Comparison of ENCODE assay signal across 10 cellular contexts in genomic region chr1:98049370-98050115, GRCh38.
DNase-seq lines count a peak whose midpoint lies in the region; ATAC-seq and TF ChIP-seq lines count a peak whose summit lies in the region.
"Had no signal": no experiment of that assay in that cellular context is flagged by ENCODE, and none has a peak within 500 bp of the region (broad histone marks: within the 10 kb centered on the region; RNA-seq: fewer than 3 reads in every experiment).

No MANE protein-coding gene starts in this region.

- peaks cover 43% of the 10 kb centered on the region for H3K4me1 Mint-ChIP-seq in activated CD8-positive, alpha-beta memory T cell treated with anti-CD3 and anti-CD28 coated beads, Interleukin-2, amount 10 ng/mL, durations not matched to agents 7 days and 5 days

- H3K9me3 Mint-ChIP-seq in activated CD8-positive, alpha-beta memory T cell treated with anti-CD3 and anti-CD28 coated beads, Interleukin-2, amount 10 ng/mL, durations not matched to agents 7 days and 5 days (ENCODE audit: low read depth) = no peaks in the 10 kb centered on the region

- H3K27me3 ChIP-seq in Panc1 (ENCODE audit: control insufficient read depth, insufficient read depth, low read length) = no peaks in the 10 kb centered on the region
- H3K27me3 ChIP-seq: SJSA1 had no signal

- in situ Hi-C loops in Panc1 (cut with HindIII; ENCODE audit: low pct_unique_long_range_greater_than_20kb, low sequenced_read_pairs) = no loop called here

- peaks cover 84% of the 10 kb centered on the region for H3K27me3 Mint-ChIP-seq in activated CD8-positive, alpha-beta memory T cell treated with anti-CD3 and anti-CD28 coated beads, Interleukin-2, amount 10 ng/mL, durations not matched to agents 7 days and 5 days

- H3K9me3 ChIP-seq in Panc1 (ENCODE audit: control insufficient read depth, insufficient read depth, low read depth, low read length) = no peaks in the 10 kb centered on the region
- H3K9me3 ChIP-seq: Caco-2, SJSA1 had no signal

- TF ChIP-seq CTCF in Panc1 (IDR thresholded peaks at IDR 0.05) = no peak

- no peaks in the 10 kb centered on the region for H3K36me3 Mint-ChIP-seq in activated CD8-positive, alpha-beta memory T cell treated with anti-CD3 and anti-CD28 coated beads, Interleukin-2, amount 10 ng/mL, durations not matched to agents 7 days and 5 days

- no TSS peak for BruUV-seq in Panc1 (replicated peaks; lab: Mats Ljungman, UMichigan)

- intact Hi-C loops in Panc1 (cut with micrococcal nuclease; ENCODE audit: unreplicated experiment) (loop anchor here (10.0 kb wide), 2 partner anchors 225 to 1085 kb away; no protein-coding TSS in a partner anchor), left ventricle myocardium superior (cut with micrococcal nuclease) (loop anchor here (5.0 kb wide), 1 partner anchor 1082 kb away; no protein-coding TSS in a partner anchor)

- H3K4me3 ChIP-seq in Panc1 (ENCODE audit: low read depth in 2 of 2, low read length in 2 of 2) = peak overlapping the region; percentile 39 to 66

- DNase-seq in activated CD8-positive, alpha-beta memory T cell treated with anti-CD3 and anti-CD28 coated beads, Interleukin-2, amount 10 ng/mL, durations not matched to agents 7 days and 5 days = no peak
- DNase-seq in activated CD8-positive, alpha-beta memory T cell treated with anti-CD3 and anti-CD28 coated beads for 24 hours = no peak
- no peak for DNase-seq in Panc1 (ENCODE audit: low read depth, low spot score)
- DNase-seq in left ventricle myocardium superior = peak; percentile 18
- DNase-seq in stimulated activated CD8-positive, alpha-beta memory T cell treated with anti-CD3 and anti-CD28 coated beads, Interleukin-4, amount 100 ng/mL, for 48 hours = peak; percentile 27
- DNase-seq: Caco-2 had no signal

- no peak for ATAC-seq in activated CD8-positive, alpha-beta memory T cell treated with anti-CD3 and anti-CD28 coated beads, Interleukin-2, amount 10 ng/mL, durations not matched to agents 7 days and 5 days
- peak; percentile 42 for ATAC-seq in Panc1
- ATAC-seq in left ventricle myocardium superior = no peak
- no peak for ATAC-seq in HG03520 (IDR thresholded peaks at IDR 0.05; ENCODE audit: unreplicated experiment)
- no peak for ATAC-seq in HG02840 (IDR thresholded peaks at IDR 0.05; ENCODE audit: low FRiP score, unreplicated experiment)
- no peak for ATAC-seq in HG02938 (IDR thresholded peaks at IDR 0.05; ENCODE audit: unreplicated experiment)

- POLR2A ChIA-PET in Panc1 (lab: Charles Lee) = no interaction called here

- CTCF ChIA-PET in activated CD8-positive, alpha-beta memory T cell treated with anti-CD3 and anti-CD28 coated beads, Interleukin-2, amount 10 ng/mL, durations not matched to agents 7 days and 5 days (lab: Charles Lee) = interaction anchor here (1.6 to 3.6 kb wide), 2 partner anchors 130 to 419 kb away, joined by 8 to 17 read pairs; partner anchors contain the start of gene DPYD
- CTCF ChIA-PET in Panc1 (lab: Charles Lee) = no interaction called here

- no peaks in the 10 kb centered on the region for H3K36me3 ChIP-seq in Panc1 (ENCODE audit: control insufficient read depth, insufficient read depth, low read length)

- peak overlapping the region; percentile 0 for H3K4me3 Mint-ChIP-seq in activated CD8-positive, alpha-beta memory T cell treated with anti-CD3 and anti-CD28 coated beads, Interleukin-2, amount 10 ng/mL, durations not matched to agents 7 days and 5 days

- H3K27ac Mint-ChIP-seq in activated CD8-positive, alpha-beta memory T cell treated with anti-CD3 and anti-CD28 coated beads, Interleukin-2, amount 10 ng/mL, durations not matched to agents 7 days and 5 days = no peak overlapping the region

- H3K27ac ChIP-seq in Panc1 (ENCODE audit: low read length) = no peak overlapping the region
- H3K27ac ChIP-seq: SJSA1 had no signal

- no peaks in the 10 kb centered on the region for H3K4me1 ChIP-seq in Panc1 (ENCODE audit: control insufficient read depth, insufficient read depth, low read length)
- H3K4me1 ChIP-seq: Caco-2 had no signal

Comparison
In these comparisons a context has a peak if more than half of its experiments do, and no peak if none do; other contexts are left out.
1. DNase-seq: peak in left ventricle myocardium superior (single experiment) and stimulated activated CD8-positive, alpha-beta memory T cell treated with anti-CD3 and anti-CD28 coated beads, Interleukin-4, amount 100 ng/mL, for 48 hours (single experiment); none in activated CD8-positive, alpha-beta memory T cell treated with anti-CD3 and anti-CD28 coated beads, Interleukin-2, amount 10 ng/mL, durations not matched to agents 7 days and 5 days (single experiment), activated CD8-positive, alpha-beta memory T cell treated with anti-CD3 and anti-CD28 coated beads for 24 hours (single experiment) and Panc1 (single experiment).